14 cellular contexts compared by ENCODE assay signal in genomic region chr10:46591053-46591452, GRCh38. TPM values are rescaled to one million over a fixed set of nuclear protein-coding genes. Genes with fewer than 3 reads are reported as not detected.
"Had no signal": no experiment of that assay in that cellular context is flagged by ENCODE, and none has a peak within 500 bp of the region (broad histone marks: within the 10 kb centered on the region; RNA-seq: fewer than 3 reads in every experiment).

No MANE protein-coding gene starts in this region.

RNA-seq across cellular contexts. Expression of gene GPRIN2, which starts 34.6 kb away (rescaled TPM):
- total RNA-seq: activated B cell treated with CpG ODN at 0.5 μM for 24 hours; activated CD4-positive, alpha-beta memory T cell treated with anti-CD3 and anti-CD28 coated beads for 36 hours; activated CD4-positive, alpha-beta memory T cell treated with anti-CD3 and anti-CD28 coated beads, Interleukin-2, amount 10 ng/mL, durations not matched to agents 7 days and 5 days; activated CD4-positive, alpha-beta T cell treated with anti-CD3 and anti-CD28 coated beads for 36 hours; activated CD4-positive, alpha-beta T cell treated with anti-CD3 and anti-CD28 coated beads, Interleukin-2, amount 10 ng/mL, durations not matched to agents 24 days and 14 days; activated CD4-positive, alpha-beta T cell treated with anti-CD3 and anti-CD28 coated beads, Interleukin-2, amount 10 ng/mL, durations not matched to agents 7 days and 5 days; activated CD8-positive, alpha-beta memory T cell treated with anti-CD3 and anti-CD28 coated beads for 36 hours; activated CD8-positive, alpha-beta memory T cell treated with anti-CD3 and anti-CD28 coated beads, Interleukin-2, amount 10 ng/mL, durations not matched to agents 7 days and 5 days; activated CD8-positive, alpha-beta T cell treated with anti-CD3 and anti-CD28 coated beads for 36 hours; activated CD8-positive, alpha-beta T cell treated with anti-CD3 and anti-CD28 coated beads, Interleukin-2, amount 10 ng/mL, durations not matched to agents 7 days and 5 days; T-cell; T-helper 1 cell treated with Interleukin-12 subunit alpha and Interleukin-12 subunit beta and Interleukin-4 antibody, amounts not matched to agents 30 ng/mL and 1 ng/mL, for 36 hours; T-helper 17 cell; T-helper 2 cell treated with Interferon-gamma antibody and Interleukin-4, amounts not matched to agents 100 ng/mL and 5 ng/mL, for 36 hours had no signal
